In the genomic region with DNA sequence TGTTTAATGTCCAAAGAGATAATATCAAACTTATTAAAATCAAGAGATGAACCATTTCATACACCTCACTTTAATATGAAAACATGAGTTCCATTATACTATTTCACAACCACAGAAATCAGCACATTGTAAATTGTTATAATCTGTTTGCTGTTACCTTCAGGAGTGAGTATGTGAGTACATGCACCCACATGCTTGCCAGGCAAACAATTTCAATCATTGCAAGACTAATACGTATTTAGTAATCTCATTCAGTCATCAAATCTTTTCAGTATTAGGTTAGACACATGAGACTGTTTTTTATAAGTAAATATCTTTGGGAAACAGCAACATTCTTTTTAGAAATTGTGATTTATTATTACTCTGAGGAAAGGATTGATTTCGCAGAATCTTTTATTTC, we compare ENCODE assay signal across 34 cellular contexts.
"Had no signal": no experiment of that assay in that cellular context is flagged by ENCODE, and none has a peak within 500 bp of the region (broad histone marks: within the 10 kb centered on the region; RNA-seq: fewer than 3 reads in every experiment).

No MANE protein-coding gene starts in this region.

- H3K4me1 ChIP-seq: Peyer's patch had no signal

- ATAC-seq: activated CD8-positive, alpha-beta memory T cell treated with anti-CD3 and anti-CD28 coated beads, Interleukin-2, amount 10 ng/mL, durations not matched to agents 7 days and 5 days; activated T-helper 17 cell treated with anti-CD3 and anti-CD28 coated beads, Interleukin-2, amount 50 U/mL, for 72 hours; PC-3 had no signal

- H3K27me3 ChIP-seq: brain microvascular endothelial cell, Peyer's patch had no signal

- H3K27ac ChIP-seq: brain microvascular endothelial cell, Peyer's patch, WERI-Rb-1 had no signal

- H3K27me3 Mint-ChIP-seq: activated CD4-positive, alpha-beta memory T cell treated with anti-CD3 and anti-CD28 coated beads, Interleukin-2, amount 10 ng/mL, durations not matched to agents 7 days and 5 days; activated naive CD8-positive, alpha-beta T cell treated with anti-CD3 and anti-CD28 coated beads for 36 hours; activated T-helper 17 cell treated with anti-CD3 and anti-CD28 coated beads, Interleukin-2, amount 50 U/mL, for 72 hours had no signal

- H3K36me3 ChIP-seq: brain microvascular endothelial cell, Peyer's patch, WERI-Rb-1 had no signal

- H3K9me3 Mint-ChIP-seq: activated T-helper 17 cell treated with anti-CD3 and anti-CD28 coated beads, Interleukin-2, amount 50 U/mL, for 72 hours had no signal

- H3K4me3 Mint-ChIP-seq: activated CD4-positive, alpha-beta memory T cell treated with anti-CD3 and anti-CD28 coated beads, Interleukin-2, amount 10 ng/mL, durations not matched to agents 7 days and 5 days; activated CD8-positive, alpha-beta memory T cell treated with anti-CD3 and anti-CD28 coated beads, Interleukin-2, amount 10 ng/mL, durations not matched to agents 7 days and 5 days; activated naive CD8-positive, alpha-beta T cell treated with anti-CD3 and anti-CD28 coated beads for 36 hours; activated T-helper 17 cell treated with anti-CD3 and anti-CD28 coated beads, Interleukin-2, amount 50 U/mL, for 72 hours had no signal

- H3K27ac Mint-ChIP-seq: activated CD4-positive, alpha-beta memory T cell treated with anti-CD3 and anti-CD28 coated beads, Interleukin-2, amount 10 ng/mL, durations not matched to agents 7 days and 5 days; activated CD8-positive, alpha-beta memory T cell treated with anti-CD3 and anti-CD28 coated beads, Interleukin-2, amount 10 ng/mL, durations not matched to agents 7 days and 5 days; activated naive CD8-positive, alpha-beta T cell treated with anti-CD3 and anti-CD28 coated beads for 36 hours; activated T-helper 17 cell treated with anti-CD3 and anti-CD28 coated beads, Interleukin-2, amount 50 U/mL, for 72 hours had no signal

- H3K4me3 ChIP-seq: Peyer's patch had no signal

- DNase-seq: activated CD4-positive, alpha-beta memory T cell treated with anti-CD3 and anti-CD28 coated beads, Interleukin-2, amount 10 ng/mL, durations not matched to agents 7 days and 5 days; activated CD4-positive, alpha-beta T cell treated with anti-CD3 and anti-CD28 coated beads for 1 hour; activated CD4-positive, alpha-beta T cell treated with anti-CD3 and anti-CD28 coated beads for 48 hours; activated CD4-positive, CD25-positive, alpha-beta regulatory T cell; activated CD8-positive, alpha-beta memory T cell treated with anti-CD3 and anti-CD28 coated beads for 24 hours; activated CD8-positive, alpha-beta memory T cell treated with anti-CD3 and anti-CD28 coated beads, Interleukin-2, amount 10 ng/mL, durations not matched to agents 7 days and 5 days; activated CD8-positive, alpha-beta memory T cell treated with anti-CD3 and anti-CD28 coated beads, Interleukin-2, amount 50 U/mL, for 48 hours; activated effector memory CD4-positive, alpha-beta T cell treated with anti-CD3 and anti-CD28 coated beads, Interleukin-2, amount 50 U/mL, for 16 hours; activated naive CD4-positive, alpha-beta T cell; activated naive CD4-positive, alpha-beta T cell treated with anti-CD3 and anti-CD28 coated beads, Interleukin-2, amount 50 U/mL, for 16 hours; activated naive CD8-positive, alpha-beta T cell treated with anti-CD3 and anti-CD28 coated beads for 36 hours; activated T-cell treated with anti-CD3 and anti-CD28 coated beads, Interleukin-2, amount 50 U/mL, for 48 hours; amniotic stem cell; aorta; brain microvascular endothelial cell; Kasumi-1; KG1; MM.1S; MV-4-11; NCI-H1092; NCI-H1436 treated with DMSO at 0.1 percent for 48 hours; NCI-H1694 treated with DMSO at 0.1 percent for 48 hours; NCI-H2029; NCI-H345; NCI-H524 treated with DMSO at 0.1 percent for 48 hours; NK-92 treated with Interleukin-12 subunit alpha and Interleukin-12 subunit beta, amount 100 ng/mL, for 24 hours; PC-3; Peyer's patch; Right ventricle myocardium superior; RPMI8226; SW 1271; T1000; WERI-Rb-1 had no signal

- H3K9me3 ChIP-seq: Peyer's patch had no signal
